9 cellular contexts compared by ENCODE assay signal in genomic region chr9:27247756-27248155, GRCh38. TPM values are rescaled to one million over a fixed set of nuclear protein-coding genes. Genes with fewer than 3 reads are reported as not detected.
DNase-seq lines count a peak whose midpoint lies in the region; ATAC-seq, FAIRE-seq and TF ChIP-seq lines count a peak whose summit lies in the region.
"Had no signal": no experiment of that assay in that cellular context is flagged by ENCODE, and none has a peak within 500 bp of the region (broad histone marks: within the 10 kb centered on the region; RNA-seq: fewer than 3 reads in every experiment).

No MANE protein-coding gene starts in this region.

- TF ChIP-seq POLR2A in HepG2 (IDR thresholded peaks at IDR 0.05; ENCODE audit: insufficient read depth in 1 of 2, low read depth in 2 of 2, low read length in 2 of 2): no peak

- H3K4me3 ChIP-seq in bronchial epithelial cell (ENCODE audit: low read depth, low read length): no peak overlapping the region
- no peak overlapping the region for H3K4me3 ChIP-seq in HepG2 (replicated peaks in 1 of 3; ENCODE audit: insufficient read depth in 1 of 3, low read depth in 2 of 3, low read length in 3 of 3)

- H3K79me2 ChIP-seq in HepG2 (ENCODE audit: insufficient read depth, low read length): no peaks in the 10 kb centered on the region

- H3K27ac ChIP-seq in HepG2 (ENCODE audit: extremely low read length, insufficient read depth, low read length): no peak overlapping the region
- H3K27ac ChIP-seq: neutrophil had no signal

- FAIRE-seq in bronchial epithelial cell (lab: Jason Lieb, UNC) (no peak), HepG2 (lab: Jason Lieb, UNC) (peak; percentile 57)

- 3% methylated on average over 2 of the region's 2 CpGs for WGBS in HepG2 (ENCODE audit: low lambda C conversion rate)

- H3K9me3 ChIP-seq in HepG2 (ENCODE audit: low read length): no peaks in the 10 kb centered on the region
- H3K9me3 ChIP-seq: neutrophil had no signal

- no peak overlapping the region for H2AFZ ChIP-seq in HepG2 (ENCODE audit: low read length)

- BruUV-seq in HepG2 (replicated peaks; lab: Mats Ljungman, UMichigan): no TSS peak

- TF ChIP-seq EP300 in HepG2 (IDR thresholded peaks at IDR 0.05; ENCODE audit: low read depth in 2 of 2, low read length in 2 of 2) (no peak), HepG2 (CRISPR knock-in tag; IDR thresholded peaks at IDR 0.05; ENCODE audit: borderline replicate concordance) (no peak)

- CTCF ChIA-PET in HepG2 (lab: Yijun Ruan, JAX; ENCODE audit: low intra/inter-chr PET ratio, low total read pairs): interaction anchor here (2.4 kb wide), 1 partner anchor 29 kb away, joined by 20 read pairs; no protein-coding TSS in a partner anchor

- intact Hi-C loops in HepG2 (cut with micrococcal nuclease; ENCODE audit: unreplicated experiment): loop anchor here (2.0 to 10.0 kb wide), 3 partner anchors 29 to 300 kb away; no protein-coding TSS in a partner anchor

- no peak overlapping the region for H3K9ac ChIP-seq in HepG2 (ENCODE audit: insufficient read depth, low read depth, low read length)

- no peaks in the 10 kb centered on the region for H4K20me1 ChIP-seq in HepG2 (ENCODE audit: insufficient read depth, low read length)

- H3K27me3 ChIP-seq in bronchial epithelial cell (ENCODE audit: control insufficient read depth, insufficient read depth, low read length) (no peaks in the 10 kb centered on the region), HepG2 (ENCODE audit: control insufficient read depth in 1 of 2, insufficient read depth in 2 of 2, low read length in 2 of 2) (no peaks in the 10 kb centered on the region; a peak in 1 of 5 replicates)
- H3K27me3 ChIP-seq: neutrophil had no signal

- no peaks in the 10 kb centered on the region for H3K36me3 ChIP-seq in bronchial epithelial cell (ENCODE audit: control insufficient read depth, insufficient read depth, low read length)
- H3K36me3 ChIP-seq in HepG2 (replicated peaks in 1 of 2; ENCODE audit: control insufficient read depth in 1 of 2, insufficient read depth in 2 of 2, low read length in 2 of 2): no peaks in the 10 kb centered on the region
- H3K36me3 ChIP-seq: neutrophil had no signal

- H3K4me1 ChIP-seq in HepG2 (ENCODE audit: insufficient read depth, low read length): no peaks in the 10 kb centered on the region

- in situ Hi-C loops in HepG2 (cut with HindIII; ENCODE audit: extremely low pct_ligation_motif_present, low pct_unique_long_range_greater_than_20kb): no loop called here

- no peak overlapping the region for H3K4me2 ChIP-seq in HepG2 (ENCODE audit: low read depth, low read length)

- no peak for TF ChIP-seq RAD21 in HepG2 (CRISPR knock-in tag; IDR thresholded peaks at IDR 0.05)

- POLR2A ChIA-PET in HepG2 (lab: Yijun Ruan, JAX): no interaction called here

- TF ChIP-seq CTCF in bronchial epithelial cell (IDR thresholded peaks at IDR 0.05; ENCODE audit: insufficient read depth, low read length, severe bottlenecking): peak; percentile 76
- peak; percentile 60 for TF ChIP-seq CTCF in HepG2 (CRISPR knock-in tag; IDR thresholded peaks at IDR 0.05)

- DNase-seq in AML-193 (lab: John Stamatoyannopoulos, UW) (peak; percentile 4), NCI-H460 (ENCODE audit: extremely low read depth, low read depth) (peak; percentile 13), bronchial epithelial cell (ENCODE audit: low read depth) (peak; percentile 75), HepG2 (ENCODE audit: low spot score) (peak; percentile 28), GOT3 (lab: John Stamatoyannopoulos, UW) (no peak)
- DNase-seq in effector CD4-positive, alpha-beta T cell: no peak

- ATAC-seq in GM18508 (IDR thresholded peaks at IDR 0.05; ENCODE audit: insufficient read depth, unreplicated experiment) (peak; percentile 82), HG03064 (IDR thresholded peaks at IDR 0.05; ENCODE audit: low read depth, unreplicated experiment) (peak; percentile 82), HepG2 (peak; percentile 90)

TF ChIP-seq in HepG2, 621 proteins besides CTCF, POLR2A, EP300 and RAD21:
- TF ChIP-seq MAZ (IDR thresholded peaks at IDR 0.05; ENCODE audit: borderline replicate concordance, low read depth, low read length) (no peak), MAZ (CRISPR knock-in tag; IDR thresholded peaks at IDR 0.05; ENCODE audit: low read depth) (no peak), SMC3 (IDR thresholded peaks at IDR 0.05; ENCODE audit: low read length) (peak; percentile 52; the same call in 1 of the 2 replicates), EZH2 (conservative IDR thresholded peaks at IDR 0.05; ENCODE audit: low read depth, low read length) (no peak), STAG1 (CRISPR knock-in tag; IDR thresholded peaks at IDR 0.05) (peak; percentile 41; the same call in 1 of the 2 replicates), RNF219 (CRISPR knock-in tag; IDR thresholded peaks at IDR 0.05) (no peak), ZBTB7B (CRISPR knock-in tag; IDR thresholded peaks at IDR 0.05) (no peak)

RNA-seq across cellular contexts. Expression of gene EQTN, which starts 49.2 kb away (rescaled TPM):
- not detected in 2 replicates for total RNA-seq in NCI-H460 (2014; rRNA removed; shearing (Covaris generic))
- not detected in 2 replicates for polyA plus RNA-seq in NCI-H460 (2014; cell fraction: nucleus; rRNA removed)
- not detected in 2 replicates for total RNA-seq in bronchial epithelial cell
- not detected in 2 replicates for total RNA-seq in HepG2 (2016; rRNA removed; fragmentation: Illumina TruSeq; extraction: Trizol)
- total RNA-seq in HepG2 (2016; cell fraction: cytosol; rRNA removed; fragmentation: Illumina TruSeq; extraction: Trizol; ENCODE audit: low read depth): not detected in 2 replicates
- not detected in 2 replicates for total RNA-seq in HepG2 (2016; cell fraction: insoluble cytoplasmic fraction; rRNA removed; fragmentation: Illumina TruSeq; extraction: Trizol)
- total RNA-seq in HepG2 (2016; cell fraction: membrane; rRNA removed; fragmentation: Illumina TruSeq; extraction: Trizol): not detected in 2 replicates
- total RNA-seq in HepG2 (2016; cell fraction: nucleus; rRNA removed; fragmentation: Illumina TruSeq; extraction: Trizol): not detected in 2 replicates
- not detected in 2 replicates for polyA plus RNA-seq in HepG2 (2011; rRNA removed)
- polyA plus RNA-seq in HepG2 (2011; cell fraction: cytosol; rRNA removed): not detected in 2 replicates
- not detected in 2 replicates for polyA plus RNA-seq in HepG2 (2011; cell fraction: nucleus; rRNA removed)
- not detected in 2 replicates for polyA plus RNA-seq in HepG2 (2012)
- polyA plus RNA-seq in HepG2 (2016; cell fraction: cytosol; fragmentation: Illumina TruSeq; extraction: Trizol; ENCODE audit: low read depth): not detected in 2 replicates
- not detected in 2 replicates for polyA plus RNA-seq in HepG2 (2016; cell fraction: insoluble cytoplasmic fraction; fragmentation: Illumina TruSeq; extraction: Trizol; ENCODE audit: low read depth)
- polyA plus RNA-seq in HepG2 (2016; cell fraction: membrane; fragmentation: Illumina TruSeq; extraction: Trizol; ENCODE audit: low read depth): not detected in 2 replicates
- not detected in 2 replicates for polyA plus RNA-seq in HepG2 (2016; cell fraction: nucleus; fragmentation: Illumina TruSeq; extraction: Trizol; ENCODE audit: insufficient read depth, low read depth)
- polyA minus RNA-seq in HepG2 (2011; rRNA and poly(A)+ RNA removed; ENCODE audit: low replicate concordance): 0.23 TPM in 1 of 2 replicates, not detected in the other
- polyA minus RNA-seq in HepG2 (2011; cell fraction: cytosol; rRNA and poly(A)+ RNA removed): not detected in 2 replicates
- polyA minus RNA-seq in HepG2 (2011; cell fraction: nucleus; rRNA and poly(A)+ RNA removed): not detected in 2 replicates

Comparison
In these comparisons a context has a peak if more than half of its experiments do, and no peak if none do; other contexts are left out.
1. DNase-seq: peak in AML-193 (2 of 2), NCI-H460 (single experiment), bronchial epithelial cell (single experiment) and HepG2 (single experiment); none in GOT3 (single experiment) and effector CD4-positive, alpha-beta T cell (single experiment).
2. Peak in every context shown above with its lines, with median percentiles within 50 percentile points of each other: ATAC-seq.